Comparison of ENCODE assay signal across 9 cellular contexts in the genomic region with DNA sequence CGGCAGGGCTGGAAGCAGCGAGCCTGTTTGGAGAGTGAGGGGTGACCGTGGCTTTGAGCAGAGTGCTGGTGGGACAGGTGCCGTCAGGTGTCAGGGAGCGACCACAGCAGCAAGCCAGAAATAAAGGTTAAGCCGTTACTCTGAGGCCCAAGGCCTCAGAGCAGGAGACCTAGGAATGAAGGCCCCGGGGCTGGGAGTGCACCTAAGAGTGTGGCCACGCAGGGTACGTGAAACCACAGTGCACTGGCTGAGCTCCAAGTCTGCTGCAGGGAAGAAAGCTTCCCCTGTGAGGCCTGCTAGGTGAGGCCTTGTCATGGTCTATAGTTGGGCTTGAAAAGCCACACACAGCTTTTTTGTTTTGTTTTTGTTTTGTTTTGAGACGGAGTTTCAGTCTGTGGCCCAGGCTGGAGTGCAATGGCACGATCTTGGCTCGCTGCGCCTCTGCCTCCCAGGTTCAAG. TPM values are rescaled to one million over a fixed set of nuclear protein-coding genes. Genes with fewer than 3 reads are reported as not detected.
DNase-seq lines count a peak whose midpoint lies in the region; ATAC-seq and TF ChIP-seq lines count a peak whose summit lies in the region.
"Had no signal": no experiment of that assay in that cellular context is flagged by ENCODE, and none has a peak within 500 bp of the region (broad histone marks: within the 10 kb centered on the region; RNA-seq: fewer than 3 reads in every experiment).

No MANE protein-coding gene starts in this region.

- intact Hi-C loops in left cardiac atrium (cut with DNase I) (no loop called here), Right ventricle myocardium superior (cut with DNase I) (loop anchor here (10.0 kb wide), 2 partner anchors 145 to 225 kb away; a partner anchor contains a TSS), left ventricle myocardium inferior (cut with micrococcal nuclease) (no loop called here)

- peaks cover 14 to 15% of the 10 kb centered on the region in 2 donors for H3K36me3 Mint-ChIP-seq in activated T-cell treated with anti-CD3 and anti-CD28 coated beads, Interleukin-2, amount 50 U/mL, for 72 hours (ENCODE audit: insufficient read depth in 2 of 2)
- peaks cover 44% of the 10 kb centered on the region for H3K36me3 Mint-ChIP-seq in mesothelial cell of epicardium

- H3K9me3 Mint-ChIP-seq in activated T-cell treated with anti-CD3 and anti-CD28 coated beads, Interleukin-2, amount 50 U/mL, for 72 hours = no peaks in the 10 kb centered on the region
- H3K9me3 Mint-ChIP-seq in mesothelial cell of epicardium = no peaks in the 10 kb centered on the region

- H3K36me3 ChIP-seq in left ventricle myocardium inferior = peaks cover 96% of the 10 kb centered on the region

- no peak overlapping the region for H3K27ac ChIP-seq in left ventricle myocardium inferior (replicated peaks)
- H3K27ac ChIP-seq: A549 had no signal

- no peaks in the 10 kb centered on the region for H3K4me1 ChIP-seq in left ventricle myocardium inferior

- DNase-seq in left cardiac atrium (peak; percentile 52), Right ventricle myocardium superior (no peak), mesothelial cell of epicardium (ENCODE audit: low spot score in 2 of 2, unreplicated experiment in 2 of 2) (no peak), HT-29 (ENCODE audit: low spot score) (no peak), left ventricle myocardium inferior (no peak), GM20000 (ENCODE audit: low spot score) (no peak), nucleus accumbens (lab: John Stamatoyannopoulos, UW) (no peak)
- DNase-seq in activated T-cell treated with anti-CD3 and anti-CD28 coated beads, Interleukin-2, amount 50 U/mL, for 72 hours = peak; percentile 88 to 90

- peak overlapping the region; percentile 33 to 38 for H3K4me3 Mint-ChIP-seq in activated T-cell treated with anti-CD3 and anti-CD28 coated beads, Interleukin-2, amount 50 U/mL, for 72 hours
- H3K4me3 Mint-ChIP-seq in mesothelial cell of epicardium = no peak overlapping the region

- no peak overlapping the region for H3K4me3 ChIP-seq in left ventricle myocardium inferior
- H3K4me3 ChIP-seq: A549 had no signal

- H3K27me3 ChIP-seq in left ventricle myocardium inferior (ENCODE audit: low read depth) = no peaks in the 10 kb centered on the region

- TF ChIP-seq CTCF in mesothelial cell of epicardium (IDR thresholded peaks at IDR 0.05; ENCODE audit: unreplicated experiment) (no peak), left ventricle myocardium inferior (IDR thresholded peaks at IDR 0.05; ENCODE audit: borderline replicate concordance) (no peak), GM20000 (IDR thresholded peaks at IDR 0.05; ENCODE audit: extremely low read depth, missing control alignments) (no peak)

- ATAC-seq in left cardiac atrium = no peak
- no peak for ATAC-seq in Right ventricle myocardium superior (ENCODE audit: poor library complexity)
- ATAC-seq in activated T-cell treated with anti-CD3 and anti-CD28 coated beads, Interleukin-2, amount 50 U/mL, for 72 hours (replicated peaks in 1 of 2) = peak; percentile 96
- ATAC-seq: A549 had no signal

- no peaks in the 10 kb centered on the region for H3K9me3 ChIP-seq in left ventricle myocardium inferior (replicated peaks)
- H3K9me3 ChIP-seq: A549 had no signal

- peaks cover 70% of the 10 kb centered on the region for H3K4me1 Mint-ChIP-seq in activated T-cell treated with anti-CD3 and anti-CD28 coated beads, Interleukin-2, amount 50 U/mL, for 72 hours (ENCODE audit: low read depth)
- no peaks in the 10 kb centered on the region for H3K4me1 Mint-ChIP-seq in mesothelial cell of epicardium

- peak overlapping the region; percentile 78 for H3K27ac Mint-ChIP-seq in activated T-cell treated with anti-CD3 and anti-CD28 coated beads, Interleukin-2, amount 50 U/mL, for 72 hours
- peak overlapping the region; percentile 39 for H3K27ac Mint-ChIP-seq in mesothelial cell of epicardium

- no peaks in the 10 kb centered on the region for H3K27me3 Mint-ChIP-seq in activated T-cell treated with anti-CD3 and anti-CD28 coated beads, Interleukin-2, amount 50 U/mL, for 72 hours (ENCODE audit: low read depth)
- no peaks in the 10 kb centered on the region for H3K27me3 Mint-ChIP-seq in mesothelial cell of epicardium (ENCODE audit: low read depth)

RNA-seq across cellular contexts. Expression of a gene that starts 8.7 kb away (rescaled TPM):
- total RNA-seq in left cardiac atrium (10 to 100 TPM; 15.4 to 16.0 TPM), Right ventricle myocardium superior (17.4 TPM), mesothelial cell of epicardium (30.1 to 36.4 TPM (median 36.0 TPM) in 3 replicates), left ventricle myocardium inferior (14.4 TPM)
- total RNA-seq in activated T-cell treated with anti-CD3 and anti-CD28 coated beads, Interleukin-2, amount 50 U/mL, for 72 hours = 10 to 100 TPM; 16.8 to 18.2 TPM
- 1.1 and 2.1 TPM in 2 replicates for total RNA-seq in HT-29 (2014; rRNA removed; shearing (Covaris generic))

RNA-seq across cellular contexts. Expression of a gene that starts 14.2 kb away (rescaled TPM):
- total RNA-seq in left cardiac atrium (not detected), Right ventricle myocardium superior (not detected), mesothelial cell of epicardium (not detected in 3 replicates), left ventricle myocardium inferior (not detected)
- not detected for total RNA-seq in activated T-cell treated with anti-CD3 and anti-CD28 coated beads, Interleukin-2, amount 50 U/mL, for 72 hours
- total RNA-seq in HT-29 (2014; rRNA removed; shearing (Covaris generic)) = not detected in 2 replicates

Comparison
In these comparisons a context has a peak if more than half of its experiments do, and no peak if none do; other contexts are left out.
1. DNase-seq: peak in left cardiac atrium (single experiment) and activated T-cell treated with anti-CD3 and anti-CD28 coated beads, Interleukin-2, amount 50 U/mL, for 72 hours (2 of 2); none in Right ventricle myocardium superior (single experiment), mesothelial cell of epicardium (0 of 2), HT-29 (single experiment), left ventricle myocardium inferior (single experiment), GM20000 (single experiment) and nucleus accumbens (0 of 56).
2. ATAC-seq: peak in activated T-cell treated with anti-CD3 and anti-CD28 coated beads, Interleukin-2, amount 50 U/mL, for 72 hours (2 of 2); none in left cardiac atrium (0 of 2) and Right ventricle myocardium superior (single experiment).